ENCODE assay signal across 8 cellular contexts in the genomic region with DNA sequence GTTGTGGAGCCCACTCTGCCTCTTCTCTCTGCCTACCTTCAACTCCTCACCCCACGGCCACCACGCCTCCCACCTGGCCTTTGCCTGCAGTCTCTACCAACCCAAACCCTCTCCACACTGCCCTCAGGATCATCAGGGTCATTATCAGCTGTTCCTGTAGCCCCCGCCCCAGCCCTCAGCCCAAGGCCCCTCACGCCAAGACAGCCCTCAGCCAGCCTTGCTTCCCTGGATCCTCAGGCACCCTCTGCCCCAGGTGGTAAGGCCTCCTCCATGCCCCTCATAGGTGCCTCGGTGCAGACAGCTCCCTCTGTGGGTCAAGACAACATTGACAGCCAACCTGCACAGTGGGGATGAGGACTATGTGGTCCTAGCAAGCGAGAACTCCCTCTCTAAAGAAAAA. TPM values are rescaled to one million over a fixed set of nuclear protein-coding genes. Genes with fewer than 3 reads are reported as not detected.
DNase-seq lines count a peak whose midpoint lies in the region; ATAC-seq, FAIRE-seq and TF ChIP-seq lines count a peak whose summit lies in the region.

No MANE protein-coding gene starts in this region.

- H3K9ac ChIP-seq in PC-3 (ENCODE audit: low read length) (no peak overlapping the region), astrocyte (ENCODE audit: low read length) (peak overlapping the region; percentile 88)

- POLR2A ChIA-PET in PC-3 (lab: Charles Lee; ENCODE audit: unreplicated experiment): interaction anchor here (0.6 kb wide), 1 partner anchor 127 kb away, joined by 3 read pairs; no protein-coding TSS in a partner anchor

- DNase-seq in PC-3 (peak; percentile 36), astrocyte (ENCODE audit: low read depth) (no peak)

- peak overlapping the region; percentile 14 for H3K27ac Mint-ChIP-seq in astrocyte (ENCODE audit: unreplicated experiment)

- FAIRE-seq in astrocyte (lab: Jason Lieb, UNC): no peak

- H3K4me2 ChIP-seq in PC-3 (ENCODE audit: low read length) (peak overlapping the region; percentile 96), astrocyte (ENCODE audit: low read length) (peak overlapping the region; percentile 93)

- H3K27me3 Mint-ChIP-seq in astrocyte (ENCODE audit: low read depth, unreplicated experiment): peaks cover 10% of the 10 kb centered on the region

- peaks cover 19% of the 10 kb centered on the region for H3K4me1 Mint-ChIP-seq in astrocyte (ENCODE audit: low read depth, unreplicated experiment)

- ATAC-seq in PC-3 (no peak), GM18867 (IDR thresholded peaks at IDR 0.05; ENCODE audit: unreplicated experiment) (no peak), HG02759 (IDR thresholded peaks at IDR 0.05; ENCODE audit: unreplicated experiment) (no peak), GM21717 (IDR thresholded peaks at IDR 0.05; ENCODE audit: unreplicated experiment) (no peak), GM19455 (IDR thresholded peaks at IDR 0.05; ENCODE audit: unreplicated experiment) (no peak)

- H3K79me2 ChIP-seq in PC-3 (ENCODE audit: low read length) (peaks cover 58% of the 10 kb centered on the region), astrocyte (ENCODE audit: insufficient read depth, low read length) (peaks cover 63% of the 10 kb centered on the region)

- no peaks in the 10 kb centered on the region for H3K9me2 ChIP-seq in PC-3 (replicated peaks; ENCODE audit: low read length)

- TF ChIP-seq CTCF in GM12874 (IDR thresholded peaks at IDR 0.05; ENCODE audit: insufficient read depth, low read depth, low read length) (peak; percentile 66), PC-3 (conservative IDR thresholded peaks at IDR 0.05; ENCODE audit: low read depth, low read length) (peak; percentile 55; the same call in 1 of the 2 replicates), astrocyte (IDR thresholded peaks at IDR 0.05; ENCODE audit: insufficient read depth, low read depth, low read length) (no peak)

- H3K27ac ChIP-seq in PC-3 (ENCODE audit: low read length): no peak overlapping the region
- H3K27ac ChIP-seq in astrocyte (ENCODE audit: low read depth, low read length): no peak overlapping the region
- peak overlapping the region; percentile 21 for H3K27ac ChIP-seq in muscle layer of duodenum (ENCODE audit: low read length)

- peaks cover 48% of the 10 kb centered on the region for H4K20me1 ChIP-seq in PC-3 (ENCODE audit: low read length)
- H4K20me1 ChIP-seq in astrocyte (ENCODE audit: insufficient read depth, low read length): peaks cover 61% of the 10 kb centered on the region

- intact Hi-C loops in PC-3 (cut with micrococcal nuclease): no loop called here

- peak overlapping the region; percentile 84 for H3K4me3 ChIP-seq in PC-3 (ENCODE audit: low read length)
- H3K4me3 ChIP-seq in astrocyte (ENCODE audit: insufficient read depth, low read depth, low read length): peak overlapping the region; percentile 63
- H3K4me3 ChIP-seq in muscle layer of duodenum (ENCODE audit: low read depth in 1 of 2, low read length in 2 of 2): peak overlapping the region; percentile 63 to 75

- H3K27me3 ChIP-seq in PC-3 (ENCODE audit: low read length) (no peaks in the 10 kb centered on the region), astrocyte (ENCODE audit: insufficient read depth, low read length) (no peaks in the 10 kb centered on the region), muscle layer of duodenum (ENCODE audit: low read depth, low read length) (no peaks in the 10 kb centered on the region)

- CTCF ChIA-PET in PC-3 (lab: Charles Lee): interaction anchor here (1.0 kb wide), 1 partner anchor 35 kb away, joined by 5 read pairs; a partner anchor contains a TSS

- H3K9me3 ChIP-seq in PC-3 (ENCODE audit: low read length): no peaks in the 10 kb centered on the region
- H3K9me3 ChIP-seq in astrocyte (ENCODE audit: insufficient read depth, low read depth, low read length): no peaks in the 10 kb centered on the region
- no peaks in the 10 kb centered on the region for H3K9me3 ChIP-seq in muscle layer of duodenum (ENCODE audit: control insufficient read depth in 1 of 2, low read length in 2 of 2)

- no TSS peak for BruUV-seq in PC-3 (replicated peaks; lab: Mats Ljungman, UMichigan)

- no peaks in the 10 kb centered on the region for H3F3A ChIP-seq in PC-3 (ENCODE audit: low read length, unreplicated experiment)

- peak overlapping the region; percentile 90 for H3K4me3 Mint-ChIP-seq in astrocyte (ENCODE audit: unreplicated experiment)

- H3K36me3 Mint-ChIP-seq in astrocyte (ENCODE audit: low read depth, unreplicated experiment): peaks cover 4% of the 10 kb centered on the region

- no peak overlapping the region for H2AFZ ChIP-seq in PC-3 (ENCODE audit: low read length)
- H2AFZ ChIP-seq in astrocyte (ENCODE audit: low read depth, low read length): no peak overlapping the region

- no peaks in the 10 kb centered on the region for H3K9me3 Mint-ChIP-seq in astrocyte (ENCODE audit: unreplicated experiment)

- H3K36me3 ChIP-seq in PC-3 (ENCODE audit: low read depth, low read length) (no peaks in the 10 kb centered on the region; the same call in 1 of the 2 replicates), astrocyte (ENCODE audit: insufficient read depth, low read length) (no peaks in the 10 kb centered on the region), muscle layer of duodenum (ENCODE audit: control insufficient read depth in 1 of 2, insufficient read depth in 2 of 2, low read length in 2 of 2) (peaks cover 0 to 1% of the 10 kb centered on the region in 2 donors)

- H3K4me1 ChIP-seq in PC-3 (ENCODE audit: insufficient read depth, low read length) (peaks cover 32% of the 10 kb centered on the region), astrocyte (ENCODE audit: insufficient read depth, low read length) (peaks cover 36% of the 10 kb centered on the region), muscle layer of duodenum (ENCODE audit: control insufficient read depth in 1 of 2, insufficient read depth in 2 of 2, low read length in 2 of 2) (peaks cover 16 to 52% of the 10 kb centered on the region in 2 donors)

RNA-seq across cellular contexts. Expression of a gene that starts 1.7 kb away (rescaled TPM):
- total RNA-seq in PC-3 (2014; rRNA removed): 48.5 and 67.1 TPM in 2 replicates
- total RNA-seq in astrocyte: 69.6 and 75.4 TPM in 2 replicates

RNA-seq across cellular contexts. Expression of a gene that starts 8.3 kb away (rescaled TPM):
- total RNA-seq in PC-3 (2014; rRNA removed): 0.98 and 1.8 TPM in 2 replicates
- 23.0 and 26.3 TPM in 2 replicates for total RNA-seq in astrocyte

RNA-seq across cellular contexts. Expression of a gene that starts 13.6 kb away (rescaled TPM):
- not detected in 2 replicates for total RNA-seq in PC-3 (2014; rRNA removed)
- 0.91 and 1.2 TPM in 2 replicates for total RNA-seq in astrocyte

RNA-seq across cellular contexts. Expression of a gene that starts 34.4 kb away (rescaled TPM):
- total RNA-seq in PC-3 (2014; rRNA removed) (42.4 and 52.2 TPM in 2 replicates), astrocyte (93.2 and 111 TPM in 2 replicates)

RNA-seq across cellular contexts. Expression of a gene that starts 34.9 kb away (rescaled TPM):
- total RNA-seq in PC-3 (2014; rRNA removed) (75.4 and 92.1 TPM in 2 replicates), astrocyte (25.6 and 27.2 TPM in 2 replicates)
